ENCODE assay signal across 8 cellular contexts in genomic region chr6:111759836-111760785, GRCh38.
DNase-seq lines count a peak whose midpoint lies in the region; ATAC-seq and TF ChIP-seq lines count a peak whose summit lies in the region.

No MANE protein-coding gene starts in this region.

- peaks cover 84% of the 10 kb centered on the region for H3K4me1 ChIP-seq in effector memory CD4-positive, alpha-beta T cell (ENCODE audit: control insufficient read depth, insufficient read depth, low read length, poor library complexity, severe bottlenecking)

- no peaks in the 10 kb centered on the region for H3K36me3 ChIP-seq in effector memory CD4-positive, alpha-beta T cell (ENCODE audit: control insufficient read depth, insufficient read depth, low read length)

- H3K36me3 Mint-ChIP-seq in neural crest cell (ENCODE audit: low read depth) = peaks cover 19% of the 10 kb centered on the region

- no peaks in the 10 kb centered on the region for H3K27me3 Mint-ChIP-seq in neural crest cell (ENCODE audit: low read depth)

- no peak overlapping the region for H3K4me3 Mint-ChIP-seq in neural crest cell

- peaks cover 74% of the 10 kb centered on the region for H3K4me1 Mint-ChIP-seq in neural crest cell

- DNase-seq in Ammon's horn (ENCODE audit: low spot score) (peak; percentile 57), T follicular helper cell (ENCODE audit: low read depth) (peak; percentile 59), neural crest cell (ENCODE audit: low read depth, low spot score) (no peak), cerebellum (ENCODE audit: low spot score) (no peak), substantia nigra (lab: John Stamatoyannopoulos, UW) (no peak), D341Med (ENCODE audit: low spot score) (no peak)
- DNase-seq in effector memory CD4-positive, alpha-beta T cell = peak; percentile 32 to 54 (median 47)

- H3K27ac ChIP-seq in effector memory CD4-positive, alpha-beta T cell (ENCODE audit: insufficient read depth, low read length, poor library complexity, severe bottlenecking) = peak overlapping the region; percentile 91
- no peak overlapping the region for H3K27ac ChIP-seq in substantia nigra (ENCODE audit: low read depth, low read length, poor library complexity, severe bottlenecking)

- no peak for ATAC-seq in GM19351 (IDR thresholded peaks at IDR 0.05; ENCODE audit: unreplicated experiment)

- no peak for TF ChIP-seq CTCF in neural crest cell (conservative IDR thresholded peaks at IDR 0.05)

- no peaks in the 10 kb centered on the region for H3K9me3 Mint-ChIP-seq in neural crest cell

- peak overlapping the region; percentile 72 for H3K27ac Mint-ChIP-seq in neural crest cell (ENCODE audit: unreplicated experiment)

- H3K9me3 ChIP-seq in effector memory CD4-positive, alpha-beta T cell (ENCODE audit: control insufficient read depth, low read length) = no peaks in the 10 kb centered on the region

- no peaks in the 10 kb centered on the region for H3K27me3 ChIP-seq in effector memory CD4-positive, alpha-beta T cell (replicated peaks; ENCODE audit: control insufficient read depth, insufficient read depth, low read length, poor library complexity, severe bottlenecking)

- peak overlapping the region; percentile 59 for H3K4me3 ChIP-seq in effector memory CD4-positive, alpha-beta T cell (ENCODE audit: insufficient read depth, low read depth, low read length, poor library complexity, severe bottlenecking)

Comparison
In these comparisons a context has a peak if more than half of its experiments do, and no peak if none do; other contexts are left out.
1. DNase-seq: peak in Ammon's horn (single experiment), T follicular helper cell (single experiment) and effector memory CD4-positive, alpha-beta T cell (3 of 3); none in neural crest cell (single experiment), cerebellum (single experiment), substantia nigra (0 of 49) and D341Med (single experiment).